1 cellular context compared by ENCODE assay signal in the genomic region with DNA sequence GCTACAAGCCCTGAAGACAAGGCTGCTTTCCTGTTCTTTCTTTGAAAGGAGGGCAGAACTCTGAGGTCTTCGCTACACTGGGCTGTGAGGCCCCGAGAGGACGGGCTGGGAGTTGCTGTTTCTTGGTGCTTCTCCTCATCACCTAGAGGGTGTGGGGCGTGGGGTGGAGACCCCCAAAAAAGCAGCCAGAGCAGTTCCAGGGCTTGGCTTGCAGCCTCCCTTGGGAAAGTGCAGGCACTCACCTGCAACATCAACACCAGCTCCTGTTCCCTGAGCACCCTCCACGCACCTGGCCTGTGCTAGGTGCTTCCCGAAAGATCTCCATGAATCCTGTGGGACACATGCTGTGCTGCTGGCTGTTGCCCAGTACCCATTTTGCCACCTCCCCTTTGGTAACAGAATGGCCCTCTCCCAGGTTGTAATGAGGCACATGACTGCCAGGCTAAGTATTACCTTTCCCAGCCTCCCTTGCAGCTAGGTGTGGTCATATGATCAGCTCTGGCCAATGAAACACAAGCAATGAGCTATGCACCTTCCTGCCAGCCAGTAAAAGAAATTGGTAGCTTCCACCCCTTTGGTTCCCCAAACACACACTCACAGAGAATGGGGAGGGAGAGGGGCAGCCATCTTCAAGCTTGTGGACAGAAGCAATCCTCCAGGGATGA.
TF ChIP-seq lines count a peak whose summit lies in the region.

No MANE protein-coding gene starts in this region.

TF ChIP-seq in IMR-90, 13 proteins besides CTCF, POLR2A, EP300 and RAD21 (continued from another document):
- TF ChIP-seq FOS (IDR thresholded peaks at IDR 0.05; ENCODE audit: low read depth, low read length), result no peak
- TF ChIP-seq CEBPB (IDR thresholded peaks at IDR 0.05; ENCODE audit: low read depth, low read length), result no peak
- no peak for TF ChIP-seq MAZ (IDR thresholded peaks at IDR 0.05; ENCODE audit: borderline replicate concordance, low read depth, low read length)
- no peak for TF ChIP-seq BHLHE40 (IDR thresholded peaks at IDR 0.05; ENCODE audit: low read depth, low read length)
- TF ChIP-seq CHD1 (IDR thresholded peaks at IDR 0.05; ENCODE audit: low read depth, low read length), result no peak
- no peak for TF ChIP-seq NFE2L2 (IDR thresholded peaks at IDR 0.05; ENCODE audit: low read depth, low read length)
- TF ChIP-seq MAFK (IDR thresholded peaks at IDR 0.05; ENCODE audit: low read depth, low read length), result no peak
- TF ChIP-seq RFX5 (IDR thresholded peaks at IDR 0.05; ENCODE audit: low read depth, low read length), result no peak
- TF ChIP-seq, protein P1, sequence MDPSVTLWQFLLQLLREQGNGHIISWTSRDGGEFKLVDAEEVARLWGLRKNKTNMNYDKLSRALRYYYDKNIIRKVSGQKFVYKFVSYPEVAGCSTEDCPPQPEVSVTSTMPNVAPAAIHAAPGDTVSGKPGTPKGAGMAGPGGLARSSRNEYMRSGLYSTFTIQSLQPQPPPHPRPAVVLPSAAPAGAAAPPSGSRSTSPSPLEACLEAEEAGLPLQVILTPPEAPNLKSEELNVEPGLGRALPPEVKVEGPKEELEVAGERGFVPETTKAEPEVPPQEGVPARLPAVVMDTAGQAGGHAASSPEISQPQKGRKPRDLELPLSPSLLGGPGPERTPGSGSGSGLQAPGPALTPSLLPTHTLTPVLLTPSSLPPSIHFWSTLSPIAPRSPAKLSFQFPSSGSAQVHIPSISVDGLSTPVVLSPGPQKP (IDR thresholded peaks at IDR 0.05; ENCODE audit: borderline replicate concordance, low read depth, low read length), result no peak
